24 cellular contexts compared by ENCODE assay signal in the genomic region with DNA sequence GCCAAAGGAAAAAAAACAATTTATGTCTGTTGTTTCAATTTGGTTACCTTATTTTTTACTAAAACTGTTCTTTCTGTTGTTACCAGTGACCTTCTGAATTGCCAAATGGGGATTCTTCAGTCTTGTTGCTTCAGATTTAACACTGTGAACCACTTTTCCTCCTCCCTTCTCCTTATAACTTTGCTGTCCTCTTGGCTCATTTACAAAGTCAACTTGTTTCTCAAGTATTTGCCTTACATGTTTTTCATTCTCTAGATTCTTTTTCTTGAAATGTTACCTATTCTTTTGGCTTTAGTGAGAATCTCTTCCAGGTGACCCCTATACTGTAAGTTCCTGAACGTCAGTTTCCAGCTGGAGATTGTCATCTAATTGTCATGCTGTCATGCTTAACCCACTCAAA. TPM values are rescaled to one million over a fixed set of nuclear protein-coding genes. Genes with fewer than 3 reads are reported as not detected.
A peak's percentile ranks its signal among the peaks of the same experiment; 100 is the strongest.
DNase-seq lines count a peak whose midpoint lies in the region; ATAC-seq and TF ChIP-seq lines count a peak whose summit lies in the region.
"Had no signal": no experiment of that assay in that cellular context is flagged by ENCODE, and none has a peak within 500 bp of the region (broad histone marks: within the 10 kb centered on the region; RNA-seq: fewer than 3 reads in every experiment).

No MANE protein-coding gene starts in this region.

- TF ChIP-seq CTCF in astrocyte of the spinal cord (IDR thresholded peaks at IDR 0.05; ENCODE audit: low read depth, low read length) = no peak

- no peak overlapping the region for H2AFZ ChIP-seq in ACC112 (ENCODE audit: low read length, unreplicated experiment)
- H2AFZ ChIP-seq in Karpas-422 (ENCODE audit: low read length) = no peak overlapping the region

- H3K4me2 ChIP-seq in Karpas-422 (ENCODE audit: low read depth, low read length, poor library complexity, severe bottlenecking) = peak overlapping the region; percentile 49

- no peaks in the 10 kb centered on the region for H3K9me2 ChIP-seq in Karpas-422 (replicated peaks; ENCODE audit: insufficient read depth, low read length)

- in situ Hi-C loops in astrocyte of the spinal cord (cut with HindIII; ENCODE audit: low sequenced_read_pairs) = no loop called here

- H3K27ac ChIP-seq in ACC112 (ENCODE audit: low read depth, low read length) = 0 out of 2 replicates have a peak overlapping the region, but pooled peaks have one; percentile 34
- H3K27ac ChIP-seq in Karpas-422 (ENCODE audit: low read length) = peak overlapping the region; percentile 80
- H3K27ac ChIP-seq: ascending aorta, C4-2B, stomach, transverse colon had no signal

- H3K4me3 ChIP-seq in ACC112 (ENCODE audit: low read depth, low read length) = no peak overlapping the region
- H3K4me3 ChIP-seq in Karpas-422 (ENCODE audit: low read length) = no peak overlapping the region
- no peak overlapping the region for H3K4me3 ChIP-seq in astrocyte of the spinal cord (ENCODE audit: low read depth, low read length)
- H3K4me3 ChIP-seq: ascending aorta, HAP-1, stomach, transverse colon had no signal

- ATAC-seq in GM21528 (IDR thresholded peaks at IDR 0.05; ENCODE audit: low FRiP score, unreplicated experiment) = no peak
- ATAC-seq: activated CD4-positive, alpha-beta T cell treated with anti-CD3 and anti-CD28 coated beads for 36 hours; Right ventricle myocardium inferior had no signal

- H3K36me3 ChIP-seq in ACC112 (ENCODE audit: insufficient read depth, low read length) (peaks cover 8% of the 10 kb centered on the region; the same call in 1 of the 2 replicates), Karpas-422 (ENCODE audit: insufficient read depth, low read length) (peaks cover 8% of the 10 kb centered on the region)
- H3K36me3 ChIP-seq: ascending aorta, HAP-1, transverse colon had no signal

- no peaks in the 10 kb centered on the region for H4K20me1 ChIP-seq in Karpas-422 (ENCODE audit: insufficient read depth, low read depth, low read length)

- no peak for DNase-seq in Karpas-422
- peak; percentile 49 for DNase-seq in astrocyte of the spinal cord (ENCODE audit: low read depth, low spot score)
- peak; percentile 78 for DNase-seq in iris pigment epithelial cell (ENCODE audit: low read depth)
- no peak for DNase-seq in NCI-H345 treated with DMSO at 0.1 percent for 48 hours (lab: John Stamatoyannopoulos, UW; ENCODE audit: unreplicated experiment)
- no peak for DNase-seq in KG1 (lab: John Stamatoyannopoulos, UW)
- no peak for DNase-seq in stimulated activated CD4-positive, alpha-beta T cell treated with anti-CD3 and anti-CD28 coated beads, Interleukin-2, amount 100 ng/mL, for 48 hours
- DNase-seq: activated CD4-positive, alpha-beta T cell treated with anti-CD3 and anti-CD28 coated beads for 36 hours; activated naive CD4-positive, alpha-beta T cell treated with anti-CD3 and anti-CD28 coated beads, Interleukin-2, amount 50 U/mL, for 16 hours; activated T-cell treated with anti-CD3 and anti-CD28 coated beads, Interleukin-2, amount 50 U/mL, for 48 hours; effector CD4-positive, alpha-beta T cell; KBM-7; MV-4-11; NCI-H187 treated with DMSO at 0.1 percent for 48 hours; NCI-H2227 treated with DMSO at 0.1 percent for 48 hours; NCI-H82; occipital lobe; stomach; transverse colon had no signal

- no peaks in the 10 kb centered on the region for H3K27me3 ChIP-seq in ACC112 (ENCODE audit: insufficient read depth, low read length)
- H3K27me3 ChIP-seq in Karpas-422 (ENCODE audit: low read length) = no peaks in the 10 kb centered on the region
- H3K27me3 ChIP-seq: ascending aorta, stomach, transverse colon had no signal

- H3K9ac ChIP-seq in Karpas-422 (ENCODE audit: low read length) = no peak overlapping the region

- no peaks in the 10 kb centered on the region for H3K9me3 ChIP-seq in Karpas-422 (ENCODE audit: low read length)
- H3K9me3 ChIP-seq: ascending aorta, HAP-1, transverse colon had no signal

- peaks cover 19% of the 10 kb centered on the region for H3K4me1 ChIP-seq in ACC112 (ENCODE audit: control insufficient read depth, insufficient read depth, low read length, unreplicated experiment)
- peaks cover 72% of the 10 kb centered on the region for H3K4me1 ChIP-seq in Karpas-422 (ENCODE audit: low read length)
- H3K4me1 ChIP-seq: ascending aorta had no signal

- H3K79me2 ChIP-seq in ACC112 (ENCODE audit: control insufficient read depth, insufficient read depth, low read length, unreplicated experiment) (peaks cover 46% of the 10 kb centered on the region), Karpas-422 (ENCODE audit: low read length) (peaks cover 79% of the 10 kb centered on the region)

RNA-seq across cellular contexts. Expression of a gene that starts 19.4 kb away (rescaled TPM):
- 31.7 and 33.0 TPM in 2 replicates for total RNA-seq in Karpas-422 (2014; rRNA removed; shearing (Covaris generic); ENCODE audit: low replicate concordance)

Comparison
In these comparisons a context has a peak if more than half of its experiments do, and no peak if none do; other contexts are left out.
1. DNase-seq: peak in astrocyte of the spinal cord (single experiment) and iris pigment epithelial cell (single experiment); none in Karpas-422 (single experiment), NCI-H345 treated with DMSO at 0.1 percent for 48 hours (single experiment), KG1 (single experiment) and stimulated activated CD4-positive, alpha-beta T cell treated with anti-CD3 and anti-CD28 coated beads, Interleukin-2, amount 100 ng/mL, for 48 hours (0 of 2).